ENCODE assay signal across 1 cellular context in genomic region chr15:58934521-58934920, GRCh38.
TF ChIP-seq lines count a peak whose summit lies in the region.

No MANE protein-coding gene starts in this region.

TF ChIP-seq in HepG2, 621 proteins besides CTCF, POLR2A, EP300 and RAD21:
- TF ChIP-seq ZNF639 (CRISPR knock-in tag; conservative IDR thresholded peaks at IDR 0.05): no peak
- no peak for TF ChIP-seq ZNF138 (CRISPR knock-in tag; IDR thresholded peaks at IDR 0.05; ENCODE audit: low read depth)
- TF ChIP-seq KDM2A (CRISPR knock-in tag; IDR thresholded peaks at IDR 0.05; ENCODE audit: borderline replicate concordance, low read depth): no peak
- TF ChIP-seq ZNF484 (CRISPR knock-in tag; IDR thresholded peaks at IDR 0.05; ENCODE audit: borderline replicate concordance, low read depth): no peak
- TF ChIP-seq ZNF256 (CRISPR knock-in tag; conservative IDR thresholded peaks at IDR 0.05): no peak
